Comparison of ENCODE assay signal across 21 cellular contexts in genomic region chr1:205244383-205244782, GRCh38. TPM values are rescaled to one million over a fixed set of nuclear protein-coding genes. Genes with fewer than 3 reads are reported as not detected.
DNase-seq lines count a peak whose midpoint lies in the region; ATAC-seq, FAIRE-seq and TF ChIP-seq lines count a peak whose summit lies in the region.
"Had no signal": no experiment of that assay in that cellular context is flagged by ENCODE, and none has a peak within 500 bp of the region (broad histone marks: within the 10 kb centered on the region; RNA-seq: fewer than 3 reads in every experiment).

No MANE protein-coding gene starts in this region.

- no peaks in the 10 kb centered on the region for H3K36me3 ChIP-seq in HepG2 (replicated peaks in 1 of 2; ENCODE audit: control insufficient read depth in 1 of 2, insufficient read depth in 2 of 2, low read length in 2 of 2)
- H3K36me3 ChIP-seq in right lobe of liver: no peaks in the 10 kb centered on the region
- no peaks in the 10 kb centered on the region for H3K36me3 ChIP-seq in upper lobe of right lung
- no peaks in the 10 kb centered on the region for H3K36me3 ChIP-seq in testis (ENCODE audit: low read depth, missing control alignments)
- peaks cover 0 to 5% (median 0%) of the 10 kb centered on the region in 4 donors for H3K36me3 ChIP-seq in upper lobe of left lung
- H3K36me3 ChIP-seq: BE2C had no signal

- intact Hi-C loops in HepG2 (cut with micrococcal nuclease; ENCODE audit: unreplicated experiment) (no loop called here), right lobe of liver (cut with DNase I) (no loop called here), upper lobe of right lung (cut with DNase I) (no loop called here), testis (cut with DNase I; ENCODE audit: low total_unique reads) (no loop called here)

- H3K27me3 ChIP-seq in HepG2 (ENCODE audit: control insufficient read depth in 1 of 2, insufficient read depth in 2 of 2, low read length in 2 of 2) (peaks cover 4 to 65% of the 10 kb centered on the region in 2 experiments), right lobe of liver (no peaks in the 10 kb centered on the region), upper lobe of right lung (no peaks in the 10 kb centered on the region), testis (no peaks in the 10 kb centered on the region), upper lobe of left lung (no peaks in the 10 kb centered on the region)
- H3K27me3 ChIP-seq: BE2C had no signal

- FAIRE-seq in HepG2 (lab: Jason Lieb, UNC): no peak
- FAIRE-seq: A204.1, D721Med had no signal

- WGBS in HepG2 (ENCODE audit: low lambda C conversion rate): 1% methylated on average over 4 of the region's 4 CpGs
- WGBS in right lobe of liver (ENCODE audit: insufficient coverage, low coverage, low lambda C conversion rate, missing lambda C conversion rate): 42% methylated on average over 4 of the region's 4 CpGs
- WGBS in testis, 2 donors: 78 to 88% methylated on average over 4 of the region's 4 CpGs
- WGBS in upper lobe of left lung, 2 donors: 84 to 87% methylated on average over 4 of the region's 4 CpGs

- DNase-seq in HepG2 (ENCODE audit: low spot score) (no peak), right lobe of liver (no peak), retina (peak; percentile 83), upper lobe of right lung (peak; percentile 8), testis (no peak), upper lobe of left lung (no peak), T-helper 2 cell (no peak)
- DNase-seq: BE2C, DMS53, GDM1, MM.1S, NCI-H1048, NCI-H1417 treated with DMSO at 0.1 percent for 48 hours, NCI-H187 treated with DMSO at 0.1 percent for 48 hours, NCI-H2107, PC-9, SIG-M5 had no signal

- H2AFZ ChIP-seq in HepG2 (ENCODE audit: low read length): no peak overlapping the region
- H2AFZ ChIP-seq: PC-9 had no signal

- TF ChIP-seq EP300 in HepG2 (IDR thresholded peaks at IDR 0.05; ENCODE audit: low read depth in 2 of 2, low read length in 2 of 2) (no peak), HepG2 (CRISPR knock-in tag; IDR thresholded peaks at IDR 0.05; ENCODE audit: borderline replicate concordance) (no peak), upper lobe of left lung (IDR thresholded peaks at IDR 0.05) (no peak)

- no peak for TF ChIP-seq RAD21 in HepG2 (CRISPR knock-in tag; IDR thresholded peaks at IDR 0.05)

- H4K20me1 ChIP-seq in HepG2 (ENCODE audit: insufficient read depth, low read length): no peaks in the 10 kb centered on the region

- H3K79me2 ChIP-seq in HepG2 (ENCODE audit: insufficient read depth, low read length): no peaks in the 10 kb centered on the region

- H3K4me1 ChIP-seq in HepG2 (ENCODE audit: insufficient read depth, low read length) (peaks cover 6% of the 10 kb centered on the region), right lobe of liver (no peaks in the 10 kb centered on the region), upper lobe of right lung (peaks cover 23% of the 10 kb centered on the region), testis (peaks cover 25% of the 10 kb centered on the region), upper lobe of left lung (peaks cover 24 to 36% (median 32%) of the 10 kb centered on the region in 4 donors)

- H3K9ac ChIP-seq in HepG2 (ENCODE audit: insufficient read depth, low read depth, low read length): no peak overlapping the region

- no peak overlapping the region for H3K4me2 ChIP-seq in HepG2 (ENCODE audit: low read depth, low read length)
- H3K4me2 ChIP-seq: PC-9 had no signal

- H3K9me3 ChIP-seq in HepG2 (ENCODE audit: low read length) (no peaks in the 10 kb centered on the region), right lobe of liver (no peaks in the 10 kb centered on the region), upper lobe of right lung (no peaks in the 10 kb centered on the region), testis (no peaks in the 10 kb centered on the region), upper lobe of left lung (no peaks in the 10 kb centered on the region)
- H3K9me3 ChIP-seq: BE2C had no signal

- peak; percentile 56; the same call in 2 of the 3 replicates for ATAC-seq in HepG2
- no peak for ATAC-seq in right lobe of liver
- no peak for ATAC-seq in upper lobe of right lung
- ATAC-seq in upper lobe of left lung (ENCODE audit: low FRiP score in 2 of 2): no peak

- in situ Hi-C loops in HepG2 (cut with HindIII; ENCODE audit: extremely low pct_ligation_motif_present, low pct_unique_long_range_greater_than_20kb): no loop called here

- TF ChIP-seq POLR2A in HepG2 (IDR thresholded peaks at IDR 0.05; ENCODE audit: insufficient read depth in 1 of 2, low read depth in 2 of 2, low read length in 2 of 2) (no peak), right lobe of liver (IDR thresholded peaks at IDR 0.05) (no peak), testis (IDR thresholded peaks at IDR 0.05) (no peak), upper lobe of left lung (IDR thresholded peaks at IDR 0.05) (no peak)

- no TSS peak for BruUV-seq in HepG2 (replicated peaks; lab: Mats Ljungman, UMichigan)

- no peak overlapping the region for H3K27ac ChIP-seq in HepG2 (ENCODE audit: extremely low read length, insufficient read depth, low read length)
- H3K27ac ChIP-seq in right lobe of liver: no peak overlapping the region
- H3K27ac ChIP-seq in cingulate gyrus (ENCODE audit: low read depth, low read length): peak overlapping the region; percentile 96
- H3K27ac ChIP-seq in upper lobe of right lung: no peak overlapping the region
- no peak overlapping the region for H3K27ac ChIP-seq in testis
- H3K27ac ChIP-seq in upper lobe of left lung: no peak overlapping the region
- H3K27ac ChIP-seq: PC-9, RWPE1 had no signal

- TF ChIP-seq CTCF in HepG2 (CRISPR knock-in tag; IDR thresholded peaks at IDR 0.05): no peak
- no peak for TF ChIP-seq CTCF in right lobe of liver (IDR thresholded peaks at IDR 0.05)
- no peak for TF ChIP-seq CTCF in upper lobe of right lung (IDR thresholded peaks at IDR 0.05)
- no peak for TF ChIP-seq CTCF in testis (IDR thresholded peaks at IDR 0.05)
- TF ChIP-seq CTCF in upper lobe of left lung (IDR thresholded peaks at IDR 0.05): no peak

- POLR2A ChIA-PET in HepG2 (lab: Yijun Ruan, JAX): no interaction called here

- no peak overlapping the region for H3K4me3 ChIP-seq in HepG2 (replicated peaks in 1 of 3; ENCODE audit: insufficient read depth in 1 of 3, low read depth in 2 of 3, low read length in 3 of 3)
- no peak overlapping the region for H3K4me3 ChIP-seq in right lobe of liver
- H3K4me3 ChIP-seq in upper lobe of right lung: no peak overlapping the region
- no peak overlapping the region for H3K4me3 ChIP-seq in testis
- H3K4me3 ChIP-seq in upper lobe of left lung: no peak overlapping the region
- H3K4me3 ChIP-seq: PC-9 had no signal

- CTCF ChIA-PET in HepG2 (lab: Yijun Ruan, JAX; ENCODE audit: low intra/inter-chr PET ratio, low total read pairs): no interaction called here

RNA-seq across cellular contexts. Expression of gene TMCC2, which starts 16.6 kb away (rescaled TPM):
- total RNA-seq in HepG2 (2016; rRNA removed; fragmentation: Illumina TruSeq; extraction: Trizol) (0.21 and 0.24 TPM in 2 replicates), right lobe of liver (1 to 10 TPM in 1 of 6 experiments, under 1 TPM in 5; 0.14 to 5.9 (median 0.30) TPM), upper lobe of right lung (4.8 TPM), testis (10 to 100 TPM; 12.1 to 14.7 TPM), upper lobe of left lung (1 to 10 TPM; 1.3 to 7.2 (median 3.8) TPM)
- total RNA-seq in HepG2 (2016; cell fraction: cytosol; rRNA removed; fragmentation: Illumina TruSeq; extraction: Trizol; ENCODE audit: low read depth): 0.35 and 0.71 TPM in 2 replicates
- total RNA-seq in HepG2 (2016; cell fraction: insoluble cytoplasmic fraction; rRNA removed; fragmentation: Illumina TruSeq; extraction: Trizol): 0.13 and 0.22 TPM in 2 replicates
- 0.19 and 0.24 TPM in 2 replicates for total RNA-seq in HepG2 (2016; cell fraction: membrane; rRNA removed; fragmentation: Illumina TruSeq; extraction: Trizol)
- 0.28 and 0.37 TPM in 2 replicates for total RNA-seq in HepG2 (2016; cell fraction: nucleus; rRNA removed; fragmentation: Illumina TruSeq; extraction: Trizol)
- polyA plus RNA-seq in HepG2 (2011; rRNA removed) (0.12 and 0.26 TPM in 2 replicates), testis (ENCODE audit: insufficient read depth, low read depth, low replicate concordance) (8.5 TPM)
- polyA plus RNA-seq in HepG2 (2011; cell fraction: cytosol; rRNA removed): 0.09 and 0.12 TPM in 2 replicates
- polyA plus RNA-seq in HepG2 (2011; cell fraction: nucleus; rRNA removed): 0.23 and 0.36 TPM in 2 replicates
- 0.07 and 0.23 TPM in 2 replicates for polyA plus RNA-seq in HepG2 (2012)
- polyA plus RNA-seq in HepG2 (2016; cell fraction: cytosol; fragmentation: Illumina TruSeq; extraction: Trizol; ENCODE audit: low read depth): 0.05 and 0.09 TPM in 2 replicates
- 0.11 and 0.27 TPM in 2 replicates for polyA plus RNA-seq in HepG2 (2016; cell fraction: insoluble cytoplasmic fraction; fragmentation: Illumina TruSeq; extraction: Trizol; ENCODE audit: low read depth)
- polyA plus RNA-seq in HepG2 (2016; cell fraction: membrane; fragmentation: Illumina TruSeq; extraction: Trizol; ENCODE audit: low read depth): 0.16 and 0.31 TPM in 2 replicates
- 0.20 and 0.56 TPM in 2 replicates for polyA plus RNA-seq in HepG2 (2016; cell fraction: nucleus; fragmentation: Illumina TruSeq; extraction: Trizol; ENCODE audit: insufficient read depth, low read depth)
- 0.78 and 3.1 TPM in 2 replicates for polyA minus RNA-seq in HepG2 (2011; rRNA and poly(A)+ RNA removed; ENCODE audit: low replicate concordance)
- polyA minus RNA-seq in HepG2 (2011; cell fraction: cytosol; rRNA and poly(A)+ RNA removed): not detected in 2 replicates
- 0.26 TPM in 1 of 2 replicates, not detected in the other for polyA minus RNA-seq in HepG2 (2011; cell fraction: nucleus; rRNA and poly(A)+ RNA removed)

RNA-seq across cellular contexts. Expression of gene DSTYK, which starts 32.9 kb away (rescaled TPM):
- 4.8 and 6.1 TPM in 2 replicates for total RNA-seq in HepG2 (2016; rRNA removed; fragmentation: Illumina TruSeq; extraction: Trizol)
- total RNA-seq in HepG2 (2016; cell fraction: cytosol; rRNA removed; fragmentation: Illumina TruSeq; extraction: Trizol; ENCODE audit: low read depth): 1.0 and 1.2 TPM in 2 replicates
- total RNA-seq in HepG2 (2016; cell fraction: insoluble cytoplasmic fraction; rRNA removed; fragmentation: Illumina TruSeq; extraction: Trizol): 4.8 and 5.9 TPM in 2 replicates
- total RNA-seq in HepG2 (2016; cell fraction: membrane; rRNA removed; fragmentation: Illumina TruSeq; extraction: Trizol): 2.2 and 2.7 TPM in 2 replicates
- 4.2 and 5.3 TPM in 2 replicates for total RNA-seq in HepG2 (2016; cell fraction: nucleus; rRNA removed; fragmentation: Illumina TruSeq; extraction: Trizol)
- 2.5 and 2.6 TPM in 2 replicates for polyA plus RNA-seq in HepG2 (2011; rRNA removed)
- polyA plus RNA-seq in HepG2 (2011; cell fraction: cytosol; rRNA removed): 1.4 and 2.1 TPM in 2 replicates
- 1.4 and 1.5 TPM in 2 replicates for polyA plus RNA-seq in HepG2 (2011; cell fraction: nucleus; rRNA removed)
- 2.5 and 2.8 TPM in 2 replicates for polyA plus RNA-seq in HepG2 (2012)
- polyA plus RNA-seq in HepG2 (2016; cell fraction: cytosol; fragmentation: Illumina TruSeq; extraction: Trizol; ENCODE audit: low read depth): 0.22 and 0.28 TPM in 2 replicates
- polyA plus RNA-seq in HepG2 (2016; cell fraction: insoluble cytoplasmic fraction; fragmentation: Illumina TruSeq; extraction: Trizol; ENCODE audit: low read depth): 3.7 TPM in 2 replicates
- 0.66 and 0.70 TPM in 2 replicates for polyA plus RNA-seq in HepG2 (2016; cell fraction: membrane; fragmentation: Illumina TruSeq; extraction: Trizol; ENCODE audit: low read depth)
- 3.9 and 4.3 TPM in 2 replicates for polyA plus RNA-seq in HepG2 (2016; cell fraction: nucleus; fragmentation: Illumina TruSeq; extraction: Trizol; ENCODE audit: insufficient read depth, low read depth)
- polyA minus RNA-seq in HepG2 (2011; rRNA and poly(A)+ RNA removed; ENCODE audit: low replicate concordance): 4.2 and 16.5 TPM in 2 replicates
- 2.4 and 2.5 TPM in 2 replicates for polyA minus RNA-seq in HepG2 (2011; cell fraction: cytosol; rRNA and poly(A)+ RNA removed)
- polyA minus RNA-seq in HepG2 (2011; cell fraction: nucleus; rRNA and poly(A)+ RNA removed): 5.3 and 5.9 TPM in 2 replicates
- 1 to 10 TPM; 2.5 to 2.9 (median 2.6) TPM for total RNA-seq in right lobe of liver
- 12.7 TPM for total RNA-seq in upper lobe of right lung
- 10 to 100 TPM; 15.2 to 17.2 TPM for total RNA-seq in testis
- polyA plus RNA-seq in testis (ENCODE audit: insufficient read depth, low read depth, low replicate concordance): 15.4 TPM
- 10 to 100 TPM in 3 of 6 donors, 1 to 10 TPM in 3; 8.4 to 15.7 (median 10.6) TPM for total RNA-seq in upper lobe of left lung

Comparison
In these comparisons a context has a peak if more than half of its experiments do, and no peak if none do; other contexts are left out.
1. DNase-seq: peak in retina (single experiment) and upper lobe of right lung (single experiment); none in HepG2 (single experiment), right lobe of liver (0 of 3), testis (single experiment), upper lobe of left lung (0 of 2) and T-helper 2 cell (0 of 5).